In the genomic region with DNA sequence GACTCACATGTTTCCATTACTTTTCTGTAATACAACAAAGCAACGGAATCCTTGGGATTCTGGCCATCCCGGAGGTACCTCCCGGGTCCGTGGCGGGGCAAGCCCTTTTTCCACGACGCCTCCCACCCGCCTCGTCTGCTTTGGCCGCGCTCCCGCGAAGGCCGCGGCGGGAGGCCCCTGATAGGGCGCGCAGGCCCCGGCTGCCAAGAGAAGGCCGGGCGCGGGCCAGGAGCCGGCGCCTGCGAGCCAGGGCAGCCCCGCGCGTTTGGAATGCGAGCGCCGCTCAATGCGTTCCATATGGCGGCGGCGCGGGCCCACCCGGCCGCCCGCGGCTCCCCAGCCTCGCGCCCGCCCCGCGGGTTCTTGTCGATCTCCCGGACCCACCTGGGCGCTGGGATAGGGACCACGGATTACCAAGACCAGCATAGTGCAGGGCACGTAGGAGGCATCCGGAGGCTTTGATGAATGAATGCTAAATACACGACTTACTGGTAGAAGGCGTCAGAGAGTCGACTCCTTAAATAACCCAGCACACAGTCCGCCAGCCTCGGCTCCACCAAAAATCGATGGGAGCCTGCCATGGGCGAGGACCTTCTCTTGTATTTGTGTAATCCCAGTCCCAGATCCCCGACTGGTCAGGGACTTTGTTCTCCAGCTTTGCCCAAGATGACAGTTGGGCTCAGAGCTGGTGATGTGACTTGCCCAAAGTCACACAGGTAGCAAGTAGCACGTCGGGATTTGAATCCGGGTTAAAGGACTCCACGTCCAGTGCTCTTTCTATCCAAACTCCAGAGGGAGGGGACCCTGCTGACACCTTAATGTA, we compare ENCODE assay signal across 8 cellular contexts. TPM values are rescaled to one million over a fixed set of nuclear protein-coding genes. Genes with fewer than 3 reads are reported as not detected.
DNase-seq lines count a peak whose midpoint lies in the region; ATAC-seq, FAIRE-seq and TF ChIP-seq lines count a peak whose summit lies in the region.

No MANE protein-coding gene starts in this region.

- H3K4me3 ChIP-seq in H7 (ENCODE audit: insufficient read depth, low read depth, low read length) (no peak overlapping the region; the same call in 1 of the 2 replicates), right atrium auricular region (peak overlapping the region in 1 of 2 donors; percentile 46), skeletal muscle tissue (ENCODE audit: low read length in 3 of 3) (peak overlapping the region; percentile 29 to 54 (median 46))

- H3K4me1 ChIP-seq in right atrium auricular region (peaks cover 0 to 27% of the 10 kb centered on the region in 2 donors), skeletal muscle tissue (ENCODE audit: control insufficient read depth in 3 of 3, insufficient read depth in 3 of 3, low read length in 3 of 3) (peaks cover 11% of the 10 kb centered on the region in 3 donors)

- H3K4me1 Mint-ChIP-seq in activated naive CD8-positive, alpha-beta T cell (ENCODE audit: low read depth) = peaks cover 82% of the 10 kb centered on the region

- H3K36me3 ChIP-seq in H7 (replicated peaks; ENCODE audit: control insufficient read depth, insufficient read depth, low read length) = no peaks in the 10 kb centered on the region
- no peaks in the 10 kb centered on the region for H3K36me3 ChIP-seq in right atrium auricular region
- H3K36me3 ChIP-seq in skeletal muscle tissue (ENCODE audit: control insufficient read depth in 3 of 3, insufficient read depth in 3 of 3, low read length in 3 of 3) = no peaks in the 10 kb centered on the region

- FAIRE-seq in GM19239 (lab: Jason Lieb, UNC) = no peak

- H3K27ac Mint-ChIP-seq in activated naive CD8-positive, alpha-beta T cell = peak overlapping the region; percentile 98

- no peak for TF ChIP-seq CTCF in right atrium auricular region (IDR thresholded peaks at IDR 0.05)

- H3K9me3 ChIP-seq in right atrium auricular region (no peaks in the 10 kb centered on the region), skeletal muscle tissue (ENCODE audit: control insufficient read depth in 3 of 3, low read length in 3 of 3) (no peaks in the 10 kb centered on the region)

- no peaks in the 10 kb centered on the region for H3K27me3 Mint-ChIP-seq in activated naive CD8-positive, alpha-beta T cell

- no peak overlapping the region for H3K4me3 Mint-ChIP-seq in activated naive CD8-positive, alpha-beta T cell

- H3K9ac ChIP-seq in skeletal muscle tissue (ENCODE audit: low read depth in 1 of 3, low read length in 3 of 3) = peak overlapping the region in 2 of 3 donors; percentile 23 to 60

- H3K27me3 ChIP-seq in H7 (ENCODE audit: control insufficient read depth, insufficient read depth, low read length) (peaks cover 11% of the 10 kb centered on the region), right atrium auricular region (no peaks in the 10 kb centered on the region), skeletal muscle tissue (ENCODE audit: control insufficient read depth in 3 of 3, insufficient read depth in 3 of 3, low read length in 3 of 3) (peaks cover 0 to 3% (median 3%) of the 10 kb centered on the region in 3 donors)

- no peaks in the 10 kb centered on the region for H3K9me3 Mint-ChIP-seq in activated naive CD8-positive, alpha-beta T cell (ENCODE audit: low read depth)

- peaks cover 3% of the 10 kb centered on the region for H3K36me3 Mint-ChIP-seq in activated naive CD8-positive, alpha-beta T cell

- H3K27ac ChIP-seq in right atrium auricular region = peak overlapping the region; percentile 73 to 81
- no peak overlapping the region for H3K27ac ChIP-seq in skeletal muscle tissue (ENCODE audit: low read depth, low read length)

- ATAC-seq in GM18511 (IDR thresholded peaks at IDR 0.05; ENCODE audit: unreplicated experiment) = no peak
- no peak for ATAC-seq in HG02678 (IDR thresholded peaks at IDR 0.05; ENCODE audit: unreplicated experiment)

- DNase-seq in H7 = peak; percentile 64
- peak; percentile 67 for DNase-seq in right atrium auricular region (ENCODE audit: low spot score)
- DNase-seq in middle frontal gyrus (ENCODE audit: extremely low spot score, low spot score) = no peak
- DNase-seq in GM19239 (ENCODE audit: insufficient read length, low spot score) = no peak

RNA-seq across cellular contexts. Expression of a gene that starts 17.6 kb away (rescaled TPM):
- 35.5 and 40.1 TPM in 2 replicates for total RNA-seq in H7 (2014; rRNA removed; shearing (Covaris generic))
- 10 to 100 TPM; 11.9 to 13.9 TPM for total RNA-seq in right atrium auricular region
- 14.1 TPM for total RNA-seq in skeletal muscle tissue

RNA-seq across cellular contexts. Expression of a gene that starts 32.0 kb away (rescaled TPM):
- total RNA-seq in H7 (2014; rRNA removed; shearing (Covaris generic)) = 0.97 and 1.4 TPM in 2 replicates
- total RNA-seq in right atrium auricular region = 1 to 10 TPM; 2.0 to 3.0 TPM
- total RNA-seq in skeletal muscle tissue = 2.1 TPM

RNA-seq across cellular contexts. Expression of a gene that starts 51.9 kb away (rescaled TPM):
- 24.3 and 25.6 TPM in 2 replicates for total RNA-seq in H7 (2014; rRNA removed; shearing (Covaris generic))
- 10 to 100 TPM; 12.8 to 13.9 TPM for total RNA-seq in right atrium auricular region
- total RNA-seq in skeletal muscle tissue = 27.1 TPM

Comparison
In these comparisons a context has a peak if more than half of its experiments do, and no peak if none do; other contexts are left out.
1. DNase-seq: peak in H7 (single experiment) and right atrium auricular region (single experiment); none in middle frontal gyrus (single experiment) and GM19239 (single experiment).